ENCODE assay signal across 9 cellular contexts in genomic region chr7:131104611-131105293, GRCh38.
A peak's percentile ranks its signal among the peaks of the same experiment; 100 is the strongest.
DNase-seq lines count a peak whose midpoint lies in the region; ATAC-seq and TF ChIP-seq lines count a peak whose summit lies in the region.
"Had no signal": no experiment of that assay in that cellular context is flagged by ENCODE, and none has a peak within 500 bp of the region (broad histone marks: within the 10 kb centered on the region; RNA-seq: fewer than 3 reads in every experiment).

No MANE protein-coding gene starts in this region.

- H3K27ac Mint-ChIP-seq in Calu3 (ENCODE audit: unreplicated experiment) = no peak overlapping the region

- H3K79me1 ChIP-seq in trophoblast cell (ENCODE audit: low read length) = peaks cover 10% of the 10 kb centered on the region

- no peak overlapping the region for H2BK12ac ChIP-seq in trophoblast cell (ENCODE audit: low read length)

- H3K9me3 Mint-ChIP-seq in Calu3 (ENCODE audit: low read depth, unreplicated experiment) = no peaks in the 10 kb centered on the region

- no peaks in the 10 kb centered on the region for H3K36me3 ChIP-seq in trophoblast cell (ENCODE audit: control insufficient read depth in 1 of 2, insufficient read depth in 2 of 2, low read length in 2 of 2)

- H3K36me3 Mint-ChIP-seq in Calu3 (ENCODE audit: insufficient read depth, unreplicated experiment) = peaks cover 53% of the 10 kb centered on the region

- no peak overlapping the region for H3K4ac ChIP-seq in trophoblast cell (ENCODE audit: low read depth, low read length)

- no peak overlapping the region for H4K91ac ChIP-seq in trophoblast cell (ENCODE audit: low read depth, low read length)

- peak overlapping the region; percentile 100 for H3K4me3 Mint-ChIP-seq in Calu3 (ENCODE audit: low read depth, unreplicated experiment)

- H2AK5ac ChIP-seq in trophoblast cell (ENCODE audit: low read length) = no peak overlapping the region

- H3K9ac ChIP-seq in trophoblast cell (ENCODE audit: low read length) = no peak overlapping the region

- no peak overlapping the region for H3K23ac ChIP-seq in trophoblast cell (ENCODE audit: low read length)

- H2BK5ac ChIP-seq in trophoblast cell (ENCODE audit: low read depth, low read length, poor library complexity) = no peak overlapping the region

- TF ChIP-seq CTCF in Calu3 (IDR thresholded peaks at IDR 0.05; ENCODE audit: unreplicated experiment) (no peak), epithelial cell of proximal tubule (conservative IDR thresholded peaks at IDR 0.05; ENCODE audit: low read depth, low read length) (no peak)

- TSS peak; percentile 7 for BruUV-seq in Calu3 (replicated peaks; lab: Mats Ljungman, UMichigan)

- no peak for ATAC-seq in GM18861 (IDR thresholded peaks at IDR 0.05; ENCODE audit: unreplicated experiment)

- no peak overlapping the region for H3K4me2 ChIP-seq in trophoblast cell (ENCODE audit: low read length)

- H3K27ac ChIP-seq in trophoblast cell (ENCODE audit: low read depth, low read length) = no peak overlapping the region

- DNase-seq in Calu3 (no peak), RPMI7951 (ENCODE audit: low read depth) (peak; percentile 32), epithelial cell of proximal tubule (ENCODE audit: low read depth) (no peak), trophoblast cell (peak; percentile 55 to 82), posterior cingulate gyrus (no peak), NCI-H2107 treated with DMSO at 0.1 percent for 48 hours (lab: John Stamatoyannopoulos, UW; ENCODE audit: unreplicated experiment) (no peak), HUDEP-2 (lab: John Stamatoyannopoulos, UW; ENCODE audit: unreplicated experiment in 76 of 76) (no peak)
- DNase-seq: NCI-H510A had no signal

- peaks cover 6 to 10% of the 10 kb centered on the region in 2 experiments for H3K4me1 ChIP-seq in trophoblast cell (ENCODE audit: control insufficient read depth in 1 of 2, insufficient read depth in 2 of 2, low read length in 2 of 2)

- WGBS in trophoblast cell (ENCODE audit: extremely low coverage, insufficient coverage, insufficient read length) = no CpG with 5 or more reads among the region's 12 CpGs

- CTCF ChIA-PET in Calu3 (lab: Charles Lee) = interaction anchor here (0.6 kb wide), 1 partner anchor 93 kb away, joined by 3 read pairs; no protein-coding TSS in a partner anchor

- H3K27me3 ChIP-seq in trophoblast cell (ENCODE audit: insufficient read depth, low read length) = peaks cover 5% of the 10 kb centered on the region

- H3K4me3 ChIP-seq in epithelial cell of proximal tubule (ENCODE audit: low read depth, low read length) = peak overlapping the region; percentile 54
- H3K4me3 ChIP-seq in trophoblast cell (ENCODE audit: low read depth, low read length) = no peak overlapping the region

- intact Hi-C loops in Calu3 (cut with micrococcal nuclease; ENCODE audit: unreplicated experiment) (loop anchor here (5.0 kb wide), 1 partner anchor 32 kb away; no protein-coding TSS in a partner anchor), posterior cingulate gyrus (cut with DNase I) (loop anchor here (5.0 to 10.0 kb wide), 5 partner anchors 37 to 453 kb away; partner anchors contain the start of genes MKLN1 and PODXL)

- no peak overlapping the region for H2BK120ac ChIP-seq in trophoblast cell (ENCODE audit: insufficient read depth, low read length, poor library complexity)

- no peak overlapping the region for H4K12ac ChIP-seq in trophoblast cell (ENCODE audit: low read depth, low read length)

- H4K8ac ChIP-seq in trophoblast cell (ENCODE audit: low read depth, low read length) = no peak overlapping the region

- no peak overlapping the region for H2AFZ ChIP-seq in trophoblast cell (ENCODE audit: insufficient read depth, low read length, poor library complexity)

- no peaks in the 10 kb centered on the region for H3K9me3 ChIP-seq in trophoblast cell (ENCODE audit: insufficient read depth, low read depth, low read length)

- H3K4me1 Mint-ChIP-seq in Calu3 (ENCODE audit: low read depth, unreplicated experiment) = peaks cover 37% of the 10 kb centered on the region

- H3K14ac ChIP-seq in trophoblast cell (ENCODE audit: low read length) = no peak overlapping the region

- no peaks in the 10 kb centered on the region for H3K27me3 Mint-ChIP-seq in Calu3 (ENCODE audit: unreplicated experiment)

- peaks cover 11% of the 10 kb centered on the region for H3K79me2 ChIP-seq in trophoblast cell (ENCODE audit: control insufficient read depth, insufficient read depth, low read length, poor library complexity)

- H3K18ac ChIP-seq in trophoblast cell (ENCODE audit: low read length) = no peak overlapping the region

Comparison
In these comparisons a context has a peak if more than half of its experiments do, and no peak if none do; other contexts are left out.
1. DNase-seq: peak in RPMI7951 (single experiment) and trophoblast cell (2 of 2); none in Calu3 (single experiment), epithelial cell of proximal tubule (single experiment), posterior cingulate gyrus (0 of 10), NCI-H2107 treated with DMSO at 0.1 percent for 48 hours (single experiment) and HUDEP-2 (0 of 76).